ENCODE assay signal across 8 cellular contexts in the genomic region with DNA sequence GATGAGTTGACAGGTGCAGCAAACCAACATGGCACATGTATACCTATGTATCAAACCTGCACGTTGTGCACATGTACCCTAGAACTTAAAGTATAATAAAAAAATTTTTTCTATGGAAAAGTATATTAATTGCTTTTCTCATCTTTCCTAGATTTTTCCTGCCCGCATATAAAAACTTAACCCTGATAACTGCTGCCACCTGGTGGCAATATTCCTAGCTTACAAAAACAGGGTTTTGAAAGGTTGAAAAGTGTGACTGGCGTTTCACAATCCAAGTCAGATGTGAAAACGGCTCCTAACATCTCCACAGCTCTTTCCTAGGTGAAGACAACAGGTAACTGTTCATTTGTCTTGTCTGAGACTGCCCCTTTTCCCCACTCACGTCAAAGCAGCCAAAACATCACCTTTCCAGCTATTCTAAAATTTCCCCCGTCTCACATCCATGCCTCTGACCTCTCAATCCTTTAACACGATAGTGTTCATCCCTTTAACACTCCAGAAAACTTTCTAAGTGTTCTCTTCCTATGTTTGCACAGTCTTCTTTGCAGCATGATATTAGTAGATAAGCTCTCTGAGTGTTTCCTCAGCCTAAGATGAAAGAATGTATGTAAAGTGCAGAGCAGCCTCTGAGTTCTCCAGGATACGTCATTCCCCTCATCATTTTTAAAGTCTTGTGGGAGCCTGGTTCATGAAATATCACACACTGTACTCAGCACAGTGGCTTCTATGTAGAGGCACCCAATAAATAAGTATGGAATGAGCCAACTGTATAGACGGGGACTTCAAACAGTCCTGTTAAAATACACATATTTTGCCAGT. TPM values are rescaled to one million over a fixed set of nuclear protein-coding genes. Genes with fewer than 3 reads are reported as not detected.
DNase-seq lines count a peak whose midpoint lies in the region; ATAC-seq and TF ChIP-seq lines count a peak whose summit lies in the region.

No MANE protein-coding gene starts in this region.

- intact Hi-C loops in mammary epithelial cell (cut with micrococcal nuclease) (loop anchor here (1.0 to 5.0 kb wide), 3 partner anchors 53 to 177 kb away; no protein-coding TSS in a partner anchor), lower lobe of right lung (cut with DNase I) (loop anchor here (10.0 kb wide), 1 partner anchor 175 kb away; a partner anchor contains a TSS), testis (cut with DNase I; ENCODE audit: low total_unique reads) (loop anchor here (5.0 kb wide), 1 partner anchor 178 kb away; no protein-coding TSS in a partner anchor)

- H2AFZ ChIP-seq in Karpas-422 (ENCODE audit: low read length): 0 out of 2 replicates have a peak overlapping the region, but pooled peaks have one; percentile 30
- H2AFZ ChIP-seq in mammary epithelial cell (ENCODE audit: low read depth, low read length): no peak overlapping the region

- CTCF ChIA-PET in mammary epithelial cell (lab: Charles Lee; ENCODE audit: low non-redundant PET): interaction anchor here (0.6 to 0.7 kb wide), 4 partner anchors 18 to 177 kb away, joined by 3 to 7 read pairs (median 3); no protein-coding TSS in a partner anchor

- TF ChIP-seq POLR2A in testis (IDR thresholded peaks at IDR 0.05): no peak

- H4K20me1 ChIP-seq in Karpas-422 (ENCODE audit: insufficient read depth, low read depth, low read length) (no peaks in the 10 kb centered on the region), mammary epithelial cell (ENCODE audit: insufficient read depth, low read length) (no peaks in the 10 kb centered on the region)

- H3K4me3 ChIP-seq in Karpas-422 (ENCODE audit: low read length): peak overlapping the region; percentile 11; the same call in 1 of the 2 replicates
- H3K4me3 ChIP-seq in mammary epithelial cell (replicated peaks in 1 of 3; ENCODE audit: insufficient read depth in 1 of 3, low read depth in 2 of 3, low read length in 3 of 3): no peak overlapping the region
- H3K4me3 ChIP-seq in lower lobe of right lung: no peak overlapping the region
- H3K4me3 ChIP-seq in testis: no peak overlapping the region

- peak; percentile 31 for DNase-seq in SIG-M5 treated with dmso at 0.1 percent for 504 hours (lab: John Stamatoyannopoulos, UW; ENCODE audit: unreplicated experiment)
- DNase-seq in SIG-M5 (lab: John Stamatoyannopoulos, UW): no peak
- peak; percentile 76 for DNase-seq in Karpas-422
- peak; percentile 38 for DNase-seq in SK-N-DZ (ENCODE audit: low spot score)
- DNase-seq in mammary epithelial cell: peak; percentile 23
- no peak for DNase-seq in lower lobe of right lung
- DNase-seq in testis: peak; percentile 82

- H3K9me2 ChIP-seq in Karpas-422 (replicated peaks; ENCODE audit: insufficient read depth, low read length): no peaks in the 10 kb centered on the region

- peak; percentile 42 to 70 for TF ChIP-seq CTCF in mammary epithelial cell (conservative IDR thresholded peaks at IDR 0.05 in 1 of 2, IDR thresholded peaks at IDR 0.05 in 1 of 2; ENCODE audit: extremely low read depth in 1 of 2, insufficient read depth in 1 of 2, low read depth in 1 of 2, low read length in 2 of 2)
- peak; percentile 70 for TF ChIP-seq CTCF in lower lobe of right lung (IDR thresholded peaks at IDR 0.05)
- peak; percentile 75 to 79 (median 77) for TF ChIP-seq CTCF in testis (IDR thresholded peaks at IDR 0.05)

- H3K79me2 ChIP-seq in Karpas-422 (ENCODE audit: low read length) (no peaks in the 10 kb centered on the region), mammary epithelial cell (ENCODE audit: insufficient read depth, low read length) (no peaks in the 10 kb centered on the region)

- WGBS in mammary epithelial cell (ENCODE audit: low coverage, missing lambda C conversion rate): 43% methylated on average over 9 of the region's 9 CpGs
- WGBS in testis, 2 donors: 33 to 35% methylated on average over 9 of the region's 9 CpGs

- H3K27me3 ChIP-seq in Karpas-422 (ENCODE audit: low read length) (no peaks in the 10 kb centered on the region), mammary epithelial cell (ENCODE audit: insufficient read depth, low read length) (no peaks in the 10 kb centered on the region), lower lobe of right lung (ENCODE audit: low read depth) (peaks cover 8% of the 10 kb centered on the region), testis (no peaks in the 10 kb centered on the region)

- in situ Hi-C loops in mammary epithelial cell (cut with MboI; ENCODE audit: low sequenced_read_pairs in 2 of 2): loop anchor here (5.0 to 10.0 kb wide), 2 partner anchors 175 to 178 kb away; a partner anchor contains a TSS

- H3K27ac ChIP-seq in Karpas-422 (ENCODE audit: low read length) (no peak overlapping the region), mammary epithelial cell (ENCODE audit: insufficient read depth, low read depth, low read length) (no peak overlapping the region), lower lobe of right lung (no peak overlapping the region), testis (no peak overlapping the region)

- dilution Hi-C loops in mammary epithelial cell (cut with HindIII; ENCODE audit: low sequenced_read_pairs): no loop called here

- ATAC-seq in lower lobe of right lung (peak; percentile 50 to 71), HG03460 (IDR thresholded peaks at IDR 0.05; ENCODE audit: unreplicated experiment) (no peak)

- H3K9me3 ChIP-seq in Karpas-422 (ENCODE audit: low read length) (no peaks in the 10 kb centered on the region), mammary epithelial cell (replicated peaks; ENCODE audit: insufficient read depth, low read length) (no peaks in the 10 kb centered on the region), lower lobe of right lung (no peaks in the 10 kb centered on the region), testis (no peaks in the 10 kb centered on the region)

- H3K4me2 ChIP-seq in Karpas-422 (ENCODE audit: low read depth, low read length, poor library complexity, severe bottlenecking): peak overlapping the region; percentile 42
- no peak overlapping the region for H3K4me2 ChIP-seq in mammary epithelial cell (ENCODE audit: insufficient read depth, low read depth, low read length)

- H3K36me3 ChIP-seq in Karpas-422 (ENCODE audit: insufficient read depth, low read length) (no peaks in the 10 kb centered on the region), mammary epithelial cell (ENCODE audit: insufficient read depth, low read length) (no peaks in the 10 kb centered on the region), lower lobe of right lung (no peaks in the 10 kb centered on the region), testis (ENCODE audit: low read depth, missing control alignments) (no peaks in the 10 kb centered on the region)

- H3K9ac ChIP-seq in Karpas-422 (ENCODE audit: low read length): peak overlapping the region; percentile 12; the same call in 1 of the 2 replicates
- H3K9ac ChIP-seq in mammary epithelial cell (ENCODE audit: insufficient read depth, low read length): no peak overlapping the region

- BruUV-seq in mammary epithelial cell (replicated peaks; lab: Mats Ljungman, UMichigan): no TSS peak

- H3K4me1 ChIP-seq in Karpas-422 (ENCODE audit: low read length): peaks cover 14% of the 10 kb centered on the region
- no peaks in the 10 kb centered on the region for H3K4me1 ChIP-seq in mammary epithelial cell (ENCODE audit: insufficient read depth, low read length)
- no peaks in the 10 kb centered on the region for H3K4me1 ChIP-seq in lower lobe of right lung
- H3K4me1 ChIP-seq in testis: peaks cover 6% of the 10 kb centered on the region

RNA-seq across cellular contexts. Expression of a gene that starts 27.5 kb away (rescaled TPM):
- 0.90 and 1.3 TPM in 2 replicates for total RNA-seq in Karpas-422 (2014; rRNA removed; shearing (Covaris generic); ENCODE audit: low replicate concordance)
- polyA plus RNA-seq in SK-N-DZ (2014; cell fraction: cytosol; rRNA removed): 0.81 and 1.2 TPM in 2 replicates
- polyA plus RNA-seq in SK-N-DZ (2014; cell fraction: nucleus; rRNA removed): 5.8 and 10.6 TPM in 2 replicates
- total RNA-seq in mammary epithelial cell: under 1 TPM; 0.17 to 0.45 TPM
- polyA plus RNA-seq in mammary epithelial cell: 0.25 TPM
- not detected for polyA minus RNA-seq in mammary epithelial cell
- 1.1 TPM for total RNA-seq in lower lobe of right lung
- 10 to 100 TPM in 1 of 2 donors, 1 to 10 TPM in 1; 6.8 to 19.4 TPM for total RNA-seq in testis
- polyA plus RNA-seq in testis (ENCODE audit: insufficient read depth, low read depth, low replicate concordance): 9.3 TPM

RNA-seq across cellular contexts. Expression of a gene that starts 49.1 kb away (rescaled TPM):
- 58.0 and 59.7 TPM in 2 replicates for total RNA-seq in Karpas-422 (2014; rRNA removed; shearing (Covaris generic); ENCODE audit: low replicate concordance)
- 152 and 161 TPM in 2 replicates for polyA plus RNA-seq in SK-N-DZ (2014; cell fraction: cytosol; rRNA removed)
- polyA plus RNA-seq in SK-N-DZ (2014; cell fraction: nucleus; rRNA removed): 91.2 and 142 TPM in 2 replicates
- total RNA-seq in mammary epithelial cell (10 to 100 TPM; 51.8 to 71.0 TPM), lower lobe of right lung (15.1 TPM), testis (10 to 100 TPM; 32.6 to 33.8 TPM)
- polyA plus RNA-seq in mammary epithelial cell (165 TPM), testis (ENCODE audit: insufficient read depth, low read depth, low replicate concordance) (33.7 TPM)
- 217 TPM for polyA minus RNA-seq in mammary epithelial cell

RNA-seq across cellular contexts. Expression of a gene that starts 49.3 kb away (rescaled TPM):
- total RNA-seq in Karpas-422 (2014; rRNA removed; shearing (Covaris generic); ENCODE audit: low replicate concordance): 362 and 590 TPM in 2 replicates
- 352 and 364 TPM in 2 replicates for polyA plus RNA-seq in SK-N-DZ (2014; cell fraction: cytosol; rRNA removed)
- polyA plus RNA-seq in SK-N-DZ (2014; cell fraction: nucleus; rRNA removed): 226 and 273 TPM in 2 replicates
- total RNA-seq in mammary epithelial cell: 100 to 1,000 TPM; 184 to 228 TPM
- 364 TPM for polyA plus RNA-seq in mammary epithelial cell
- polyA minus RNA-seq in mammary epithelial cell: 141 TPM
- total RNA-seq in lower lobe of right lung: 157 TPM
- 100 to 1,000 TPM; 183 to 188 TPM for total RNA-seq in testis
- 419 TPM for polyA plus RNA-seq in testis (ENCODE audit: insufficient read depth, low read depth, low replicate concordance)

Comparison
In these comparisons a context has a peak if more than half of its experiments do, and no peak if none do; other contexts are left out.
1. DNase-seq: peak in SIG-M5 treated with dmso at 0.1 percent for 504 hours (single experiment), Karpas-422 (single experiment), SK-N-DZ (single experiment), mammary epithelial cell (single experiment) and testis (single experiment); none in SIG-M5 (single experiment) and lower lobe of right lung (single experiment).
2. Peak in every context shown above with its lines, with median percentiles within 50 percentile points of each other: CTCF ChIP-seq.